Comparison of ENCODE assay signal across 24 cellular contexts in genomic region chrX:38110231-38110630, GRCh38.
"Had no signal": no experiment of that assay in that cellular context is flagged by ENCODE, and none has a peak within 500 bp of the region (broad histone marks: within the 10 kb centered on the region; RNA-seq: fewer than 3 reads in every experiment).

No MANE protein-coding gene starts in this region.

- H3K4me3 ChIP-seq: esophagus muscularis mucosa, left ventricle myocardium inferior, ovary, prostate gland, testis, vagina had no signal

- H3K36me3 Mint-ChIP-seq: activated CD4-positive, alpha-beta memory T cell treated with anti-CD3 and anti-CD28 coated beads for 36 hours; activated CD8-positive, alpha-beta memory T cell treated with anti-CD3 and anti-CD28 coated beads, Interleukin-2, amount 10 ng/mL, durations not matched to agents 7 days and 5 days; brain had no signal

- H3K4me3 Mint-ChIP-seq: activated CD4-positive, alpha-beta memory T cell treated with anti-CD3 and anti-CD28 coated beads for 36 hours; activated CD8-positive, alpha-beta memory T cell treated with anti-CD3 and anti-CD28 coated beads, Interleukin-2, amount 10 ng/mL, durations not matched to agents 7 days and 5 days; activated naive CD8-positive, alpha-beta T cell treated with anti-CD3 and anti-CD28 coated beads, Interleukin-2, amount 50 U/mL, for 24 hours; brain; nephron had no signal

- H3K27ac Mint-ChIP-seq: activated CD4-positive, alpha-beta memory T cell treated with anti-CD3 and anti-CD28 coated beads for 36 hours; activated CD8-positive, alpha-beta memory T cell treated with anti-CD3 and anti-CD28 coated beads, Interleukin-2, amount 10 ng/mL, durations not matched to agents 7 days and 5 days; activated naive CD8-positive, alpha-beta T cell treated with anti-CD3 and anti-CD28 coated beads, Interleukin-2, amount 50 U/mL, for 24 hours; nephron had no signal

- H3K27ac ChIP-seq: esophagus muscularis mucosa, left ventricle myocardium inferior, neutrophil, ovary, prostate gland, testis, vagina had no signal

- ATAC-seq: activated CD8-positive, alpha-beta memory T cell treated with anti-CD3 and anti-CD28 coated beads, Interleukin-2, amount 10 ng/mL, durations not matched to agents 7 days and 5 days; activated naive CD8-positive, alpha-beta T cell treated with anti-CD3 and anti-CD28 coated beads, Interleukin-2, amount 50 U/mL, for 24 hours had no signal

- H3K4me1 Mint-ChIP-seq: activated CD8-positive, alpha-beta memory T cell treated with anti-CD3 and anti-CD28 coated beads, Interleukin-2, amount 10 ng/mL, durations not matched to agents 7 days and 5 days; activated naive CD8-positive, alpha-beta T cell treated with anti-CD3 and anti-CD28 coated beads, Interleukin-2, amount 50 U/mL, for 24 hours; brain; nephron had no signal

- H3K27me3 ChIP-seq: esophagus muscularis mucosa, neutrophil, ovary, testis, vagina had no signal

- H3K9me3 ChIP-seq: esophagus muscularis mucosa, left ventricle myocardium inferior, neutrophil, ovary, prostate gland, testis, vagina had no signal

- H3K36me3 ChIP-seq: esophagus muscularis mucosa, left ventricle myocardium inferior, neutrophil, ovary, prostate gland, vagina had no signal

- H3K4me1 ChIP-seq: esophagus muscularis mucosa, left ventricle myocardium inferior, prostate gland, testis, vagina had no signal

- H3K9me3 Mint-ChIP-seq: activated CD4-positive, alpha-beta memory T cell treated with anti-CD3 and anti-CD28 coated beads for 36 hours; activated naive CD8-positive, alpha-beta T cell treated with anti-CD3 and anti-CD28 coated beads, Interleukin-2, amount 50 U/mL, for 24 hours had no signal

- DNase-seq: activated CD4-positive, alpha-beta memory T cell treated with anti-CD3 and anti-CD28 coated beads for 36 hours; activated CD4-positive, alpha-beta T cell treated with anti-CD3 and anti-CD28 coated beads for 48 hours; activated CD8-positive, alpha-beta memory T cell treated with anti-CD3 and anti-CD28 coated beads, Interleukin-2, amount 10 ng/mL, durations not matched to agents 7 days and 5 days; activated gamma-delta T cell; activated naive CD4-positive, alpha-beta T cell treated with anti-CD3 and anti-CD28 coated beads, Interleukin-2, amount 50 U/mL, for 16 hours; activated naive CD8-positive, alpha-beta T cell treated with anti-CD3 and anti-CD28 coated beads, Interleukin-2, amount 50 U/mL, for 24 hours; activated T-cell treated with anti-CD3 and anti-CD28 coated beads for 4 hours; caudate nucleus; foreskin melanocyte; hippocampal formation; left ventricle myocardium inferior; mammary epithelial cell; ovary; stimulated activated CD4-positive, alpha-beta T cell treated with anti-CD3 and anti-CD28 coated beads, Interleukin-2, amount 100 ng/mL, for 48 hours; stimulated activated naive CD4-positive, alpha-beta T cell; T-helper 1 cell; T-helper 9 cell; testis had no signal

- H3K27me3 Mint-ChIP-seq: activated CD4-positive, alpha-beta memory T cell treated with anti-CD3 and anti-CD28 coated beads for 36 hours; activated naive CD8-positive, alpha-beta T cell treated with anti-CD3 and anti-CD28 coated beads, Interleukin-2, amount 50 U/mL, for 24 hours; brain had no signal
